23 cellular contexts compared by ENCODE assay signal in the genomic region with DNA sequence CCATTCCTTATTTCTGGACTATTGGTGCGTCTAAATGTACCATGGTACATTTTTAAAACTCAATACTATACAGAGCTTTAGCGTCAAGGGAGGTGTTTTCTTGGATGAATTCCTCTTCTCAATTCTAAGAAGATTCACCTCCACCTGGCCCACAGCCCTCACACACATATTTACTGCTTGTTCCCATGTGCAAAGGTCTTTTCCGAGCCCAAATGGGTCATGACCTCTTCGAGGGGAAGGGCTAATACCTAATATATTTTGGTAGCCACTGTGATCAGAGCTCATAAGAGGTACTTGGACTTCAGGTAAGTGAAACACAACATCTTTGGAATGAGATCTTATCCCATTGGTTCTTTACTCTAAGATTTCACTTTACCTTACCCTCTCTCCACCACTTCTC.
DNase-seq lines count a peak whose midpoint lies in the region; ATAC-seq, FAIRE-seq and TF ChIP-seq lines count a peak whose summit lies in the region.
"Had no signal": no experiment of that assay in that cellular context is flagged by ENCODE, and none has a peak within 500 bp of the region (broad histone marks: within the 10 kb centered on the region; RNA-seq: fewer than 3 reads in every experiment).

No MANE protein-coding gene starts in this region.

- H3K4me1 ChIP-seq in liver (ENCODE audit: control insufficient read depth in 4 of 4, insufficient read depth in 4 of 4, low read length in 3 of 4) (peaks cover 4 to 53% (median 33%) of the 10 kb centered on the region in 4 donors), HepG2 (ENCODE audit: insufficient read depth, low read length) (no peaks in the 10 kb centered on the region), small intestine (ENCODE audit: control insufficient read depth in 2 of 2, insufficient read depth in 1 of 2, low read depth in 1 of 2, low read length in 1 of 2) (no peaks in the 10 kb centered on the region)
- H3K4me1 ChIP-seq: A549, Caco-2 had no signal

- H3K79me2 ChIP-seq in HepG2 (ENCODE audit: insufficient read depth, low read length), result no peaks in the 10 kb centered on the region

- H3K27me3 ChIP-seq in liver (ENCODE audit: control insufficient read depth in 4 of 4, insufficient read depth in 4 of 4, low read length in 3 of 4) (no peaks in the 10 kb centered on the region), HepG2 (ENCODE audit: control insufficient read depth in 1 of 2, insufficient read depth in 2 of 2, low read length in 2 of 2) (no peaks in the 10 kb centered on the region; a peak in 1 of 5 replicates), dorsolateral prefrontal cortex (no peaks in the 10 kb centered on the region), small intestine (ENCODE audit: control insufficient read depth in 2 of 2, insufficient read depth in 2 of 2, low read length in 2 of 2) (no peaks in the 10 kb centered on the region)
- H3K27me3 ChIP-seq: BLaER1 treated with 17β-estradiol and CSF1 and Interleukin-3, amounts not matched to agents 10 nM and 100 nM had no signal

- DNase-seq in HepG2 (ENCODE audit: low spot score), result no peak
- DNase-seq in dorsolateral prefrontal cortex, result no peak
- DNase-seq in left lobe of liver (ENCODE audit: low spot score), result peak; percentile 56
- no peak for DNase-seq in small intestine
- DNase-seq: AML-193; Caco-2; Calu3; CD4-positive, alpha-beta T cell; CD8-positive, alpha-beta T cell; DMS79 treated with DMSO at 0.1 percent for 48 hours; GF-D8 had no signal

- CTCF ChIA-PET in HepG2 (lab: Yijun Ruan, JAX; ENCODE audit: low intra/inter-chr PET ratio, low total read pairs), result no interaction called here

- ATAC-seq in HepG2, result no peak
- peak; percentile 64 for ATAC-seq in left lobe of liver
- no peak for ATAC-seq in HG02623 (IDR thresholded peaks at IDR 0.05; ENCODE audit: unreplicated experiment)
- ATAC-seq in HG03354 (IDR thresholded peaks at IDR 0.05; ENCODE audit: poor library complexity, severe bottlenecking, unreplicated experiment), result no peak
- ATAC-seq: A549; CD8-positive, alpha-beta T cell had no signal

- no peaks in the 10 kb centered on the region for H3K36me3 ChIP-seq in liver (ENCODE audit: control insufficient read depth in 4 of 4, insufficient read depth in 3 of 4, low read depth in 1 of 4, low read length in 3 of 4)
- H3K36me3 ChIP-seq in HepG2 (replicated peaks in 1 of 2; ENCODE audit: control insufficient read depth in 1 of 2, insufficient read depth in 2 of 2, low read length in 2 of 2), result no peaks in the 10 kb centered on the region
- H3K36me3 ChIP-seq in small intestine (ENCODE audit: control insufficient read depth in 2 of 2, insufficient read depth in 2 of 2, low read length in 2 of 2), result no peaks in the 10 kb centered on the region

- POLR2A ChIA-PET in HepG2 (lab: Yijun Ruan, JAX), result no interaction called here

- TF ChIP-seq EP300 in HepG2 (IDR thresholded peaks at IDR 0.05; ENCODE audit: low read depth in 2 of 2, low read length in 2 of 2) (no peak), HepG2 (CRISPR knock-in tag; IDR thresholded peaks at IDR 0.05; ENCODE audit: borderline replicate concordance) (no peak)

- no peak for FAIRE-seq in HepG2 (lab: Jason Lieb, UNC)
- no peak for FAIRE-seq in small intestine (lab: Jason Lieb, UNC)
- FAIRE-seq: A549, D721Med, G401.6, GM12891, GM19239 had no signal

- TF ChIP-seq RAD21 in liver (IDR thresholded peaks at IDR 0.05), result peak in 1 of 2 donors; percentile 12
- no peak for TF ChIP-seq RAD21 in HepG2 (CRISPR knock-in tag; IDR thresholded peaks at IDR 0.05)

- H3K4me3 ChIP-seq in liver (ENCODE audit: low read depth in 1 of 3, low read length in 3 of 3), result no peak overlapping the region
- H3K4me3 ChIP-seq in HepG2 (replicated peaks in 1 of 3; ENCODE audit: insufficient read depth in 1 of 3, low read depth in 2 of 3, low read length in 3 of 3), result no peak overlapping the region
- no peak overlapping the region for H3K4me3 ChIP-seq in dorsolateral prefrontal cortex
- H3K4me3 ChIP-seq in small intestine (ENCODE audit: low read depth in 1 of 2, low read length in 2 of 2), result no peak overlapping the region
- H3K4me3 ChIP-seq: A549; BLaER1 treated with 17β-estradiol and CSF1 and Interleukin-3, amounts not matched to agents 10 nM and 100 nM had no signal

- no peak for TF ChIP-seq POLR2A in HepG2 (IDR thresholded peaks at IDR 0.05; ENCODE audit: insufficient read depth in 1 of 2, low read depth in 2 of 2, low read length in 2 of 2)

- no peak overlapping the region for H2AFZ ChIP-seq in HepG2 (ENCODE audit: low read length)

- 43% methylated on average over 4 of the region's 4 CpGs for WGBS in liver
- WGBS in HepG2 (ENCODE audit: low lambda C conversion rate), result 88% methylated on average over 4 of the region's 4 CpGs
- WGBS in small intestine, 3 donors, result 95 to 96% (median 95%) methylated on average over 4 of the region's 4 CpGs

- intact Hi-C loops in HepG2 (cut with micrococcal nuclease; ENCODE audit: unreplicated experiment), result no loop called here
- intact Hi-C loops in dorsolateral prefrontal cortex (cut with DNase I), result no loop called here

- H3K9me3 ChIP-seq in liver (ENCODE audit: control insufficient read depth in 4 of 4, low read length in 3 of 4) (no peaks in the 10 kb centered on the region), HepG2 (ENCODE audit: low read length) (no peaks in the 10 kb centered on the region), small intestine (ENCODE audit: control insufficient read depth, low read depth) (no peaks in the 10 kb centered on the region)
- H3K9me3 ChIP-seq: A549; BLaER1 treated with 17β-estradiol and CSF1 and Interleukin-3, amounts not matched to agents 10 nM and 100 nM; Caco-2 had no signal

- H3K27ac ChIP-seq in liver (ENCODE audit: low read depth in 1 of 2, low read length in 2 of 2) (peak overlapping the region; percentile 75 to 85), HepG2 (ENCODE audit: extremely low read length, insufficient read depth, low read length) (no peak overlapping the region), dorsolateral prefrontal cortex (peak overlapping the region in 42 of 59 donors; percentile 2 to 78 (median 46)), temporal lobe (ENCODE audit: low read depth, low read length) (peak overlapping the region; percentile 2), small intestine (ENCODE audit: low read depth in 1 of 2, low read length in 1 of 2) (no peak overlapping the region)
- H3K27ac ChIP-seq: 22Rv1; A549; BLaER1 treated with 17β-estradiol and CSF1 and Interleukin-3, amounts not matched to agents 10 nM and 100 nM; C4-2B had no signal

- H3K4me2 ChIP-seq in HepG2 (ENCODE audit: low read depth, low read length), result no peak overlapping the region
- H3K4me2 ChIP-seq: A549; BLaER1 treated with 17β-estradiol and CSF1 and Interleukin-3, amounts not matched to agents 10 nM and 100 nM had no signal

- in situ Hi-C loops in HepG2 (cut with HindIII; ENCODE audit: extremely low pct_ligation_motif_present, low pct_unique_long_range_greater_than_20kb), result no loop called here

- H4K20me1 ChIP-seq in HepG2 (ENCODE audit: insufficient read depth, low read length), result no peaks in the 10 kb centered on the region

- BruUV-seq in HepG2 (replicated peaks; lab: Mats Ljungman, UMichigan), result no TSS peak

- no peak for TF ChIP-seq CTCF in liver (IDR thresholded peaks at IDR 0.05; ENCODE audit: low read depth, low read length, missing input control)
- no peak for TF ChIP-seq CTCF in HepG2 (CRISPR knock-in tag; IDR thresholded peaks at IDR 0.05)
- TF ChIP-seq CTCF in dorsolateral prefrontal cortex (IDR thresholded peaks at IDR 0.05 in 54 of 56, conservative IDR thresholded peaks at IDR 0.05 in 2 of 56; ENCODE audit: low read depth in 1 of 56, partially characterized antibody in 56 of 56), result no peak

- H3K9ac ChIP-seq in liver (ENCODE audit: low read depth in 1 of 2, low read length in 2 of 2) (peak overlapping the region in 1 of 2 donors; percentile 26), HepG2 (ENCODE audit: insufficient read depth, low read depth, low read length) (no peak overlapping the region)
- H3K9ac ChIP-seq: BLaER1 treated with 17β-estradiol and CSF1 and Interleukin-3, amounts not matched to agents 10 nM and 100 nM had no signal

TF ChIP-seq in liver, 16 proteins besides CTCF, POLR2A, EP300 and RAD21 (continues in another document):
- TF ChIP-seq FOXA2 (IDR thresholded peaks at IDR 0.05) (peak; percentile 16), HNF4G (IDR thresholded peaks at IDR 0.05) (peak; percentile 36)
- TF ChIP-seq, protein P1, sequence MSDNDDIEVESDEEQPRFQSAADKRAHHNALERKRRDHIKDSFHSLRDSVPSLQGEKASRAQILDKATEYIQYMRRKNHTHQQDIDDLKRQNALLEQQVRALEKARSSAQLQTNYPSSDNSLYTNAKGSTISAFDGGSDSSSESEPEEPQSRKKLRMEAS (IDR thresholded peaks at IDR 0.05), result no peak

TF ChIP-seq in HepG2, 621 proteins besides CTCF, POLR2A, EP300 and RAD21 (continues in another document):
- no peak for TF ChIP-seq ZNF703 (CRISPR knock-in tag; IDR thresholded peaks at IDR 0.05; ENCODE audit: borderline replicate concordance)
- TF ChIP-seq, protein P2, sequence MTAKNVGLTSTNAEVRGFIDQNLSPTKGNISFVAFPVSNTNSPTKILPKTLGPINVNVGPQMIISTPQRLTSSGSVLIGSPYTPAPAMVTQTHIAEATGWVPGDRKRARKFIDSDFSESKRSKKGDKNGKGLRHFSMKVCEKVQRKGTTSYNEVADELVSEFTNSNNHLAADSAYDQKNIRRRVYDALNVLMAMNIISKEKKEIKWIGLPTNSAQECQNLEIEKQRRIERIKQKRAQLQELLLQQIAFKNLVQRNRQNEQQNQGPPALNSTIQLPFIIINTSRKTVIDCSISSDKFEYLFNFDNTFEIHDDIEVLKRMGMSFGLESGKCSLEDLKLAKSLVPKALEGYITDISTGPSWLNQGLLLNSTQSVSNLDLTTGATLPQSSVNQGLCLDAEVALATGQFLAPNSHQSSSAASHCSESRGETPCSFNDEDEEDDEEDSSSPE (CRISPR knock-in tag; IDR thresholded peaks at IDR 0.05), result no peak
- TF ChIP-seq ZNF484 (CRISPR knock-in tag; IDR thresholded peaks at IDR 0.05; ENCODE audit: borderline replicate concordance, low read depth), result no peak
- no peak for TF ChIP-seq ZNF256 (CRISPR knock-in tag; conservative IDR thresholded peaks at IDR 0.05)
- TF ChIP-seq, protein P3, sequence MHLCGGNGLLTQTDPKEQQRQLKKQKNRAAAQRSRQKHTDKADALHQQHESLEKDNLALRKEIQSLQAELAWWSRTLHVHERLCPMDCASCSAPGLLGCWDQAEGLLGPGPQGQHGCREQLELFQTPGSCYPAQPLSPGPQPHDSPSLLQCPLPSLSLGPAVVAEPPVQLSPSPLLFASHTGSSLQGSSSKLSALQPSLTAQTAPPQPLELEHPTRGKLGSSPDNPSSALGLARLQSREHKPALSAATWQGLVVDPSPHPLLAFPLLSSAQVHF (CRISPR knock-in tag; IDR thresholded peaks at IDR 0.05), result no peak
- TF ChIP-seq KDM3A (CRISPR knock-in tag; IDR thresholded peaks at IDR 0.05; ENCODE audit: low read depth), result no peak

Comparison
In these comparisons a context has a peak if more than half of its experiments do, and no peak if none do; other contexts are left out.
1. H3K27ac ChIP-seq: peak in liver (2 of 2), dorsolateral prefrontal cortex (42 of 59) and temporal lobe (single experiment); none in HepG2 (single experiment) and small intestine (0 of 2).